10 cellular contexts compared by ENCODE assay signal in the genomic region with DNA sequence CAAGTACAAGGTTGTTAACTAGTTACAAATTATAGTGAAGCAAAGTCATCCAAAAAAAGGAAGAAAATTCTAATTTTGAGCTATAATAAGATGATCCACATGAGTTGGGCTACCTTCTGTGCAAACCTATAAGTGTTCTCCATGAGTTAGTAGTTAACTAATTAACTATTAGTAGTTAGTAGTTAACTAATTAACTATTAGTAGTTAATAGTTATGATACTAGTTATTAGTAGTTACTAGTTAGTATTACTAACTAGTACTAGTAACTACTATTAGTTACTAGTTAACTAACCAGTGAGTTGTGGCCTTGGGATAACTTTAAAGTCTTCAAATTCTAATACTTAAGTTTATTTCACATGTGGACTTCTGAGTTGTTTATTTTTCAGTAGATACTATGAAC.
"Had no signal": no experiment of that assay in that cellular context is flagged by ENCODE, and none has a peak within 500 bp of the region (broad histone marks: within the 10 kb centered on the region; RNA-seq: fewer than 3 reads in every experiment).

No MANE protein-coding gene starts in this region.

- DNase-seq: H7, HFFc6, IMR-90, Karpas-422, KBM-7 had no signal

- H3K4me3 ChIP-seq: GM23338, HAP-1 had no signal

- H3K9me3 ChIP-seq: HAP-1 had no signal

- H3K36me3 ChIP-seq: HAP-1 had no signal

- H3K4me1 ChIP-seq: HAP-1 had no signal

- H2AFZ ChIP-seq: GM23338 had no signal

- H3K4me2 ChIP-seq: GM23338, KMS-11 had no signal

- FAIRE-seq: HTR-8/SVneo had no signal

- H3K27ac ChIP-seq: KMS-11 had no signal

- ATAC-seq: GM23338, HCT116 had no signal

- H3K9ac ChIP-seq: KMS-11 had no signal
